1 cellular context compared by ENCODE assay signal in the genomic region with DNA sequence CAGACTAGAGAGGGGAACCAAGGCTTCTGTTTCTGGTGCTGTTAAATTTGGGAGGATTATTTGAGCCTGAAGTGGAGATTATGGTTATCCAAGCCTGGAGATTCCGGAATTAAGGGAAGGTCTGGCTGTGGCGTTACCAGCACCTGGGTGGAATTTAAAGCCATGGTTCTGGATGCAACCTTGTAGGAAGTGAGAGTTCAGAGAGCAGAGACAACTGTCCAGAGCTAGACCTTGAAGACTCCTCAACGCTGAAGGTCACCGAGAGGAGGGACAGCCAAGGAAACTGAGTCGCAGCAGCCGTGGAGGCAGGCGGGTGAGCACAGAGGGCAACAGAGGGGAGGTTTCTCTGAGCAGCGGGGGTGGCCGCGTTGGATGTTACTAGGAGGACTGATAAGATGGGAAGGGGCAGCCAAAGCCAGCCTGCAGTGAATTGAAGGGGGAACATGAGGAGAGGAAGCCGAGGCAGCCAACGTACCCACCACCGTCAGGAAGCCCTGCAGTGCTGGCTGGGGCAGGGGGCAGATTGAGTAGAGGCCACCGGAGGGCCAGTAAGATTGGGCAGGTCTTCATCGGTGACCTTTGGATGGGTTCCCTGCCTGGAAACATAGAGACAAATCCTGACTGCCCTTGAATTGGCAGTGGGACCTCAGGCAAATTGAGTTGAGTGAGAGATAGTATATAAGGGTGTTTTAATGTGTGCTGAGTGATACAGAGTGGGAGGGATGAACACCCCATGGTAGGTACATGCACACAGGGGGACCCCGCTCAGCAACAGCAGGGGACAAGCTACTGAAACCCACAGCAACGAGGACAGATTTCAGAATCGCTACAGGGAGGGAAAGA.
TF ChIP-seq lines count a peak whose summit lies in the region.

No MANE protein-coding gene starts in this region.

TF ChIP-seq in HepG2, 621 proteins besides CTCF, POLR2A, EP300 and RAD21 (continued from another document):
- TF ChIP-seq, protein P1, sequence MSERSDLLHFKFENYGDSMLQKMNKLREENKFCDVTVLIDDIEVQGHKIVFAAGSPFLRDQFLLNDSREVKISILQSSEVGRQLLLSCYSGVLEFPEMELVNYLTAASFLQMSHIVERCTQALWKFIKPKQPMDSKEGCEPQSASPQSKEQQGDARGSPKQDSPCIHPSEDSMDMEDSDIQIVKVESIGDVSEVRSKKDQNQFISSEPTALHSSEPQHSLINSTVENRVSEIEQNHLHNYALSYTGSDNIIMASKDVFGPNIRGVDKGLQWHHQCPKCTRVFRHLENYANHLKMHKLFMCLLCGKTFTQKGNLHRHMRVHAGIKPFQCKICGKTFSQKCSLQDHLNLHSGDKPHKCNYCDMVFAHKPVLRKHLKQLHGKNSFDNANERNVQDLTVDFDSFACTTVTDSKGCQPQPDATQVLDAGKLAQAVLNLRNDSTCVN (CRISPR knock-in tag; IDR thresholded peaks at IDR 0.05; ENCODE audit: borderline replicate concordance): no peak
- TF ChIP-seq TAF15 (IDR thresholded peaks at IDR 0.05; ENCODE audit: low read depth, low read length, poor library complexity, severe bottlenecking): no peak
- TF ChIP-seq ZNF44 (CRISPR knock-in tag; IDR thresholded peaks at IDR 0.05): no peak
- TF ChIP-seq ZNF501 (CRISPR knock-in tag; IDR thresholded peaks at IDR 0.05): peak; percentile 56; the same call in 1 of the 2 replicates
- 0 out of 2 replicates have a peak, but pooled peaks have one; percentile 19 for TF ChIP-seq PITX1 (CRISPR knock-in tag; IDR thresholded peaks at IDR 0.05)
- TF ChIP-seq TCF12 (IDR thresholded peaks at IDR 0.05): no peak
- TF ChIP-seq TCF12 (CRISPR knock-in tag; IDR thresholded peaks at IDR 0.05): no peak
- no peak for TF ChIP-seq ZNF362 (CRISPR knock-in tag; IDR thresholded peaks at IDR 0.05; ENCODE audit: borderline replicate concordance)
- TF ChIP-seq MBD4 (IDR thresholded peaks at IDR 0.05; ENCODE audit: borderline replicate concordance, low read length): no peak
- no peak for TF ChIP-seq SNRNP70 (IDR thresholded peaks at IDR 0.05; ENCODE audit: low read depth, low read length)
- TF ChIP-seq ZNF383 (CRISPR knock-in tag; IDR thresholded peaks at IDR 0.05; ENCODE audit: borderline replicate concordance): 0 out of 2 replicates have a peak, but pooled peaks have one; percentile 15
- TF ChIP-seq ZNF251 (CRISPR knock-in tag; IDR thresholded peaks at IDR 0.05): no peak
- no peak for TF ChIP-seq IRF9 (CRISPR knock-in tag; IDR thresholded peaks at IDR 0.05; ENCODE audit: borderline replicate concordance)
- no peak for TF ChIP-seq NFYB (CRISPR knock-in tag; IDR thresholded peaks at IDR 0.05)
- TF ChIP-seq CREBL2 (CRISPR knock-in tag; IDR thresholded peaks at IDR 0.05; ENCODE audit: borderline replicate concordance): peak; percentile 73
- TF ChIP-seq, protein P2, sequence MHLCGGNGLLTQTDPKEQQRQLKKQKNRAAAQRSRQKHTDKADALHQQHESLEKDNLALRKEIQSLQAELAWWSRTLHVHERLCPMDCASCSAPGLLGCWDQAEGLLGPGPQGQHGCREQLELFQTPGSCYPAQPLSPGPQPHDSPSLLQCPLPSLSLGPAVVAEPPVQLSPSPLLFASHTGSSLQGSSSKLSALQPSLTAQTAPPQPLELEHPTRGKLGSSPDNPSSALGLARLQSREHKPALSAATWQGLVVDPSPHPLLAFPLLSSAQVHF (CRISPR knock-in tag; IDR thresholded peaks at IDR 0.05): no peak
- TF ChIP-seq ZNF615 (CRISPR knock-in tag; IDR thresholded peaks at IDR 0.05; ENCODE audit: borderline replicate concordance): no peak
- peak; percentile 4; the same call in 1 of the 2 replicates for TF ChIP-seq RELA (CRISPR knock-in tag; IDR thresholded peaks at IDR 0.05)
- TF ChIP-seq, protein P3, sequence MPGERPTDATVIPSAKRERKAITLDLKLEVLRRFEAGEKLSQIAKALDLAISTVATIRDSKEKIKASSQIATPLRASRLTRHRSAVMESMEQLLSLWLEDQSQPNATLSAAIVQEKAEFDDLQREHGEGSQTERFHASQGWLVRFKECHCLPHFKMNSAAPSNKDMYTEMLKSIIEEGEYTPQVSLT (CRISPR knock-in tag; IDR thresholded peaks at IDR 0.05; ENCODE audit: borderline replicate concordance, low read depth): no peak
- peak; percentile 58 for TF ChIP-seq NR2F6 (IDR thresholded peaks at IDR 0.05)
- peak; percentile 56; the same call in 1 of the 2 replicates for TF ChIP-seq NR2F6 (CRISPR knock-in tag; IDR thresholded peaks at IDR 0.05)
- TF ChIP-seq KDM4B (CRISPR knock-in tag; IDR thresholded peaks at IDR 0.05): no peak
- TF ChIP-seq EED (CRISPR knock-in tag; IDR thresholded peaks at IDR 0.05): peak; percentile 85
- TF ChIP-seq ZNF143 (CRISPR knock-in tag; IDR thresholded peaks at IDR 0.05): no peak
- TF ChIP-seq ONECUT2 (CRISPR knock-in tag; IDR thresholded peaks at IDR 0.05): no peak; the same call in 1 of the 2 replicates
- TF ChIP-seq ZNF234 (CRISPR knock-in tag; conservative IDR thresholded peaks at IDR 0.05): no peak
- peak; percentile 32; the same call in 1 of the 2 replicates for TF ChIP-seq CAMTA2 (CRISPR knock-in tag; IDR thresholded peaks at IDR 0.05; ENCODE audit: borderline replicate concordance)
- no peak for TF ChIP-seq ZBTB3 (CRISPR knock-in tag; IDR thresholded peaks at IDR 0.05; ENCODE audit: borderline replicate concordance, low read depth)
- no peak for TF ChIP-seq USF2 (IDR thresholded peaks at IDR 0.05; ENCODE audit: low read depth, low read length)
- TF ChIP-seq USF2 (CRISPR knock-in tag; IDR thresholded peaks at IDR 0.05; ENCODE audit: borderline replicate concordance): no peak
- TF ChIP-seq, protein P4, sequence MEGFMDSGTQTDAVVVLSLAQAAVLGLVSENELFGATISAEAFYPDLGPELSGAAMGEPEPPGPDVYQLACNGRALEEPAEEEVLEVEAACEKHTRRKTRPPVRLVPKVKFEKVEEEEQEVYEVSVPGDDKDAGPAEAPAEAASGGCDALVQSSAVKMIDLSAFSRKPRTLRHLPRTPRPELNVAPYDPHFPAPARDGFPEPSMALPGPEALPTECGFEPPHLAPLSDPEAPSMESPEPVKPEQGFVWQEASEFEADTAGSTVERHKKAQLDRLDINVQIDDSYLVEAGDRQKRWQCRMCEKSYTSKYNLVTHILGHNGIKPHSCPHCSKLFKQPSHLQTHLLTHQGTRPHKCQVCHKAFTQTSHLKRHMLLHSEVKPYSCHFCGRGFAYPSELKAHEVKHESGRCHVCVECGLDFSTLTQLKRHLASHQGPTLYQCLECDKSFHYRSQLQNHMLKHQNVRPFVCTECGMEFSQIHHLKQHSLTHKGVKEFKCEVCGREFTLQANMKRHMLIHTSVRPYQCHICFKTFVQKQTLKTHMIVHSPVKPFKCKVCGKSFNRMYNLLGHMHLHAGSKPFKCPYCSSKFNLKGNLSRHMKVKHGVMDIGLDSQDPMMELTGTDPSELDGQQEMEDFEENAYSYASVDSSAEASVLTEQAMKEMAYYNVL (CRISPR knock-in tag; IDR thresholded peaks at IDR 0.05; ENCODE audit: borderline replicate concordance): 0 out of 2 replicates have a peak, but pooled peaks have one; percentile 48
- TF ChIP-seq ZNF224 (CRISPR knock-in tag; IDR thresholded peaks at IDR 0.05): no peak
- TF ChIP-seq CEBPG (CRISPR knock-in tag; IDR thresholded peaks at IDR 0.05): no peak
- TF ChIP-seq AHR (CRISPR knock-in tag; IDR thresholded peaks at IDR 0.05): 0 out of 2 replicates have a peak, but pooled peaks have one; percentile 41
- TF ChIP-seq, protein P5, sequence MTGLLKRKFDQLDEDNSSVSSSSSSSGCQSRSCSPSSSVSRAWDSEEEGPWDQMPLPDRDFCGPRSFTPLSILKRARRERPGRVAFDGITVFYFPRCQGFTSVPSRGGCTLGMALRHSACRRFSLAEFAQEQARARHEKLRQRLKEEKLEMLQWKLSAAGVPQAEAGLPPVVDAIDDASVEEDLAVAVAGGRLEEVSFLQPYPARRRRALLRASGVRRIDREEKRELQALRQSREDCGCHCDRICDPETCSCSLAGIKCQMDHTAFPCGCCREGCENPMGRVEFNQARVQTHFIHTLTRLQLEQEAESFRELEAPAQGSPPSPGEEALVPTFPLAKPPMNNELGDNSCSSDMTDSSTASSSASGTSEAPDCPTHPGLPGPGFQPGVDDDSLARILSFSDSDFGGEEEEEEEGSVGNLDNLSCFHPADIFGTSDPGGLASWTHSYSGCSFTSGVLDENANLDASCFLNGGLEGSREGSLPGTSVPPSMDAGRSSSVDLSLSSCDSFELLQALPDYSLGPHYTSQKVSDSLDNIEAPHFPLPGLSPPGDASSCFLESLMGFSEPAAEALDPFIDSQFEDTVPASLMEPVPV (CRISPR knock-in tag; IDR thresholded peaks at IDR 0.05): 0 out of 2 replicates have a peak, but pooled peaks have one; percentile 26
- TF ChIP-seq KLF15 (CRISPR knock-in tag; IDR thresholded peaks at IDR 0.05; ENCODE audit: borderline replicate concordance): no peak
- no peak for TF ChIP-seq PLRG1 (conservative IDR thresholded peaks at IDR 0.05)
- no peak for TF ChIP-seq JDP2 (CRISPR knock-in tag; IDR thresholded peaks at IDR 0.05; ENCODE audit: borderline replicate concordance)
- TF ChIP-seq HBP1 (CRISPR knock-in tag; IDR thresholded peaks at IDR 0.05; ENCODE audit: low read depth): no peak
- no peak for TF ChIP-seq PCBP2 (optimal IDR thresholded peaks at IDR 0.05; ENCODE audit: low read depth, low read length, poor library complexity, severe bottlenecking)
- TF ChIP-seq FOXM1 (CRISPR knock-in tag; IDR thresholded peaks at IDR 0.05): no peak
- TF ChIP-seq ZNF790 (CRISPR knock-in tag; IDR thresholded peaks at IDR 0.05; ENCODE audit: borderline replicate concordance): no peak; the same call in 1 of the 2 replicates
- no peak for TF ChIP-seq ATM (IDR thresholded peaks at IDR 0.05; ENCODE audit: borderline replicate concordance)
- no peak for TF ChIP-seq ZZZ3 (CRISPR knock-in tag; IDR thresholded peaks at IDR 0.05; ENCODE audit: borderline replicate concordance)
